15 cellular contexts compared by ENCODE assay signal in genomic region chr3:148938306-148938705, GRCh38. TPM values are rescaled to one million over a fixed set of nuclear protein-coding genes. Genes with fewer than 3 reads are reported as not detected.
DNase-seq lines count a peak whose midpoint lies in the region; TF ChIP-seq lines count a peak whose summit lies in the region.
"Had no signal": no experiment of that assay in that cellular context is flagged by ENCODE, and none has a peak within 500 bp of the region (broad histone marks: within the 10 kb centered on the region; RNA-seq: fewer than 3 reads in every experiment).

No MANE protein-coding gene starts in this region.

- no peaks in the 10 kb centered on the region for H3K4me1 ChIP-seq in endodermal cell (ENCODE audit: control insufficient read depth, insufficient read depth, low read length)
- H3K4me1 ChIP-seq in osteoblast (ENCODE audit: insufficient read depth, low read length) = peaks cover 11% of the 10 kb centered on the region
- H3K4me1 ChIP-seq: BLaER1 had no signal

- H3K4me3 ChIP-seq in endodermal cell (ENCODE audit: low read length) (no peak overlapping the region), osteoblast (ENCODE audit: insufficient read depth, low read length) (no peak overlapping the region)
- H3K4me3 ChIP-seq: BLaER1, GM12878 had no signal

- H3K36me3 ChIP-seq in endodermal cell (ENCODE audit: control insufficient read depth, insufficient read depth, low read length) (no peaks in the 10 kb centered on the region), osteoblast (ENCODE audit: insufficient read depth, low read length) (no peaks in the 10 kb centered on the region)
- H3K36me3 ChIP-seq: BLaER1 had no signal

- no peak for TF ChIP-seq POLR2A in erythroblast (IDR thresholded peaks at IDR 0.05; ENCODE audit: low read length)

- no peak overlapping the region for H2AFZ ChIP-seq in osteoblast (ENCODE audit: low read length)

- peaks cover 0 to 3% (median 0%) of the 10 kb centered on the region in 5 experiments for H3K9me3 Mint-ChIP-seq in brain
- H3K9me3 Mint-ChIP-seq in endodermal cell = no peaks in the 10 kb centered on the region
- H3K9me3 Mint-ChIP-seq: H9 had no signal

- no peaks in the 10 kb centered on the region for H4K20me1 ChIP-seq in osteoblast (ENCODE audit: insufficient read depth, low read length)
- H4K20me1 ChIP-seq: BLaER1 had no signal

- 93% methylated on average over 1 of the region's 2 CpGs; no CpG with 5 or more reads in 1 of the 2 experiments for WGBS in endodermal cell (ENCODE audit: insufficient coverage in 1 of 2, insufficient read length in 1 of 2), 2 experiments

- TF ChIP-seq CTCF in brain (conservative IDR thresholded peaks at IDR 0.05) (no peak), endodermal cell (conservative IDR thresholded peaks at IDR 0.05) (no peak), osteoblast (IDR thresholded peaks at IDR 0.05; ENCODE audit: extremely low read depth, low read depth, low read length) (no peak)

- H3K27me3 ChIP-seq in endodermal cell (ENCODE audit: control insufficient read depth, insufficient read depth, low read length, poor library complexity, severe bottlenecking) = no peaks in the 10 kb centered on the region
- H3K27me3 ChIP-seq in osteoblast (ENCODE audit: insufficient read depth, low read length) = no peaks in the 10 kb centered on the region
- H3K27me3 ChIP-seq: BLaER1 had no signal

- DNase-seq in EL = peak; percentile 58
- no peak for DNase-seq in endodermal cell
- DNase-seq in NCI-H1417 treated with DMSO at 0.1 percent for 48 hours (lab: John Stamatoyannopoulos, UW) = no peak
- DNase-seq in erythroblast (lab: John Stamatoyannopoulos, UW) = no peak
- no peak for DNase-seq in osteoblast (ENCODE audit: insufficient read length, low spot score, missing footprints)
- no peak for DNase-seq in NCI-H2196 (lab: John Stamatoyannopoulos, UW; ENCODE audit: unreplicated experiment)
- DNase-seq: 8988T; CD4-positive, alpha-beta memory T cell; DMS153; DMS79; H9 had no signal

- H3K4me2 ChIP-seq in osteoblast (ENCODE audit: insufficient read depth, low read length) = no peak overlapping the region
- H3K4me2 ChIP-seq: BLaER1 had no signal

- H3K4me3 Mint-ChIP-seq in brain (peak overlapping the region in 3 of 5 experiments; percentile 33 to 74 (median 47)), endodermal cell (no peak overlapping the region)
- H3K4me3 Mint-ChIP-seq: CD14-positive monocyte; CD4-positive, alpha-beta memory T cell; H9 had no signal

- H3K9me3 ChIP-seq in endodermal cell (ENCODE audit: control insufficient read depth, low read length) (no peaks in the 10 kb centered on the region), osteoblast (ENCODE audit: low read depth, low read length) (no peaks in the 10 kb centered on the region)
- H3K9me3 ChIP-seq: BLaER1 had no signal

- H3K79me2 ChIP-seq in osteoblast (ENCODE audit: insufficient read depth, low read length) = no peaks in the 10 kb centered on the region

- H3K36me3 Mint-ChIP-seq in brain (no peaks in the 10 kb centered on the region), endodermal cell (ENCODE audit: low read depth) (no peaks in the 10 kb centered on the region)
- H3K36me3 Mint-ChIP-seq: CD14-positive monocyte; CD4-positive, alpha-beta memory T cell had no signal

- H3K27ac Mint-ChIP-seq in brain (peak overlapping the region in 3 of 5 experiments; percentile 83 to 90 (median 84)), endodermal cell (no peak overlapping the region)
- H3K27ac Mint-ChIP-seq: CD14-positive monocyte; CD4-positive, alpha-beta memory T cell; H9 had no signal

- H3K4me1 Mint-ChIP-seq in brain (peaks cover 28% of the 10 kb centered on the region), endodermal cell (no peaks in the 10 kb centered on the region)
- H3K4me1 Mint-ChIP-seq: CD14-positive monocyte; CD4-positive, alpha-beta memory T cell had no signal

- H3K27me3 Mint-ChIP-seq in brain (no peaks in the 10 kb centered on the region), endodermal cell (ENCODE audit: insufficient read depth) (no peaks in the 10 kb centered on the region)

- no peak overlapping the region for H3K9ac ChIP-seq in endodermal cell (ENCODE audit: extremely low read depth, low read length, poor library complexity, severe bottlenecking)
- H3K9ac ChIP-seq: BLaER1 had no signal

- H3K27ac ChIP-seq in endodermal cell (ENCODE audit: low read depth, low read length) (peak overlapping the region; percentile 81), osteoblast (ENCODE audit: low read depth, low read length) (no peak overlapping the region)
- H3K27ac ChIP-seq: BLaER1 had no signal

RNA-seq across cellular contexts. Expression of gene GYG1, which starts 53.0 kb away (rescaled TPM):
- polyA plus RNA-seq in brain (ENCODE audit: insufficient read depth, low read depth, low replicate concordance) = 23.0 TPM
- 10 to 100 TPM; 22.2 to 30.6 TPM for total RNA-seq in endodermal cell
- polyA plus RNA-seq in endodermal cell (2013, experiment 1 of 2) = 32.5 TPM
- 27.9 TPM for polyA plus RNA-seq in endodermal cell (2013, experiment 2 of 2)
- total RNA-seq in osteoblast = 42.3 and 54.8 TPM in 2 replicates
